Comparison of ENCODE assay signal across 8 cellular contexts in genomic region chr10:102673961-102674511, GRCh38. TPM values are rescaled to one million over a fixed set of nuclear protein-coding genes. Genes with fewer than 3 reads are reported as not detected.
DNase-seq lines count a peak whose midpoint lies in the region.

No MANE protein-coding gene starts in this region.

- WGBS in ectodermal cell, 2 experiments: 16 to 21% methylated on average over 18 of the region's 18 CpGs

- H3K27ac ChIP-seq in CD8-positive, alpha-beta memory T cell (ENCODE audit: low read depth, low read length): peak overlapping the region; percentile 25
- peak overlapping the region; percentile 93 for H3K27ac ChIP-seq in ectodermal cell (ENCODE audit: insufficient read depth, low read depth, low read length, poor library complexity, severe bottlenecking)

- peaks cover 35 to 59% (median 49%) of the 10 kb centered on the region in 3 donors for H3K4me1 Mint-ChIP-seq in CD8-positive, alpha-beta memory T cell
- H3K4me1 Mint-ChIP-seq in activated CD4-positive, alpha-beta memory T cell treated with anti-CD3 and anti-CD28 coated beads for 36 hours (ENCODE audit: low read depth): peaks cover 33% of the 10 kb centered on the region

- no peaks in the 10 kb centered on the region for H3K9me3 ChIP-seq in CD8-positive, alpha-beta memory T cell (ENCODE audit: low read length)
- H3K9me3 ChIP-seq in ectodermal cell (ENCODE audit: control insufficient read depth, low read length): no peaks in the 10 kb centered on the region
- H3K9me3 ChIP-seq in MG63: no peaks in the 10 kb centered on the region

- H3K27me3 Mint-ChIP-seq in CD8-positive, alpha-beta memory T cell: no peaks in the 10 kb centered on the region
- H3K27me3 Mint-ChIP-seq in activated CD4-positive, alpha-beta memory T cell treated with anti-CD3 and anti-CD28 coated beads for 36 hours: no peaks in the 10 kb centered on the region

- no peaks in the 10 kb centered on the region for H3K36me3 Mint-ChIP-seq in CD8-positive, alpha-beta memory T cell
- no peaks in the 10 kb centered on the region for H3K36me3 Mint-ChIP-seq in activated CD4-positive, alpha-beta memory T cell treated with anti-CD3 and anti-CD28 coated beads for 36 hours

- no peaks in the 10 kb centered on the region for H3K36me3 ChIP-seq in CD8-positive, alpha-beta memory T cell (ENCODE audit: insufficient read depth, low read length)
- H3K36me3 ChIP-seq in ectodermal cell (ENCODE audit: control insufficient read depth, insufficient read depth, low read length) (no peaks in the 10 kb centered on the region), MG63 (no peaks in the 10 kb centered on the region)

- POLR2A ChIA-PET in CD8-positive, alpha-beta memory T cell (lab: Charles Lee): interaction anchor here (1.0 to 3.4 kb wide), 4 partner anchors 13 to 40 kb away, joined by 4 to 36 read pairs (median 8); partner anchors contain the start of genes ARL3, SFXN2 and TRIM8
- POLR2A ChIA-PET in activated CD4-positive, alpha-beta memory T cell treated with anti-CD3 and anti-CD28 coated beads for 36 hours (lab: Charles Lee): interaction anchor here (1.0 to 3.0 kb wide), 4 partner anchors 13 to 40 kb away, joined by 4 to 17 read pairs (median 12); partner anchors contain the start of genes ARL3, SFXN2 and TRIM8

- no peaks in the 10 kb centered on the region for H3K27me3 ChIP-seq in CD8-positive, alpha-beta memory T cell (ENCODE audit: insufficient read depth, low read length, poor library complexity, severe bottlenecking)
- H3K27me3 ChIP-seq in ectodermal cell (ENCODE audit: control insufficient read depth, insufficient read depth, low read length, poor library complexity, severe bottlenecking) (no peaks in the 10 kb centered on the region), MG63 (no peaks in the 10 kb centered on the region)

- H3K4me3 Mint-ChIP-seq in CD8-positive, alpha-beta memory T cell: peak overlapping the region; percentile 45 to 88 (median 78)
- peak overlapping the region; percentile 64 for H3K4me3 Mint-ChIP-seq in activated CD4-positive, alpha-beta memory T cell treated with anti-CD3 and anti-CD28 coated beads for 36 hours

- H3K4me3 ChIP-seq in CD8-positive, alpha-beta memory T cell (ENCODE audit: low read length): peak overlapping the region; percentile 46
- H3K4me3 ChIP-seq in ectodermal cell (ENCODE audit: insufficient read depth, low read depth, low read length) (peak overlapping the region; percentile 10), MG63 (no peak overlapping the region)

- peaks cover 27% of the 10 kb centered on the region for H3K4me1 ChIP-seq in CD8-positive, alpha-beta memory T cell (ENCODE audit: insufficient read depth, low read length)
- peaks cover 80% of the 10 kb centered on the region for H3K4me1 ChIP-seq in ectodermal cell (ENCODE audit: control insufficient read depth, insufficient read depth, low read length)

- H3K27ac Mint-ChIP-seq in CD8-positive, alpha-beta memory T cell: peak overlapping the region; percentile 79 to 94 (median 92)
- H3K27ac Mint-ChIP-seq in activated CD4-positive, alpha-beta memory T cell treated with anti-CD3 and anti-CD28 coated beads for 36 hours: peak overlapping the region; percentile 34

- DNase-seq in CD8-positive, alpha-beta memory T cell: peak; percentile 37 to 91 (median 82)
- DNase-seq in KG1 (lab: John Stamatoyannopoulos, UW): peak; percentile 24
- peak; percentile 82 for DNase-seq in activated CD4-positive, alpha-beta memory T cell treated with anti-CD3 and anti-CD28 coated beads for 36 hours
- DNase-seq in lung microvascular endothelial cell (ENCODE audit: low read depth in 2 of 2): peak; percentile 28 to 53
- peak; percentile 47 for DNase-seq in stimulated activated CD4-positive, alpha-beta T cell treated with anti-CD3 and anti-CD28 coated beads, Interleukin-4, amount 100 ng/mL, for 1 hour
- DNase-seq in MG63: no peak
- no peak for DNase-seq in SIG-M5 (lab: John Stamatoyannopoulos, UW)

- CTCF ChIA-PET in CD8-positive, alpha-beta memory T cell (lab: Charles Lee): interaction anchor here (0.5 to 5.7 kb wide), 10 partner anchors 13 to 169 kb away, joined by 3 to 39 read pairs (median 4); partner anchors contain the start of gene TRIM8
- CTCF ChIA-PET in activated CD4-positive, alpha-beta memory T cell treated with anti-CD3 and anti-CD28 coated beads for 36 hours (lab: Charles Lee): interaction anchor here (0.6 to 2.8 kb wide), 7 partner anchors 9 to 171 kb away, joined by 3 to 16 read pairs (median 4); partner anchors contain the start of genes ACTR1A, ARL3, SFXN2 and SUFU

- no peaks in the 10 kb centered on the region for H3K9me3 Mint-ChIP-seq in CD8-positive, alpha-beta memory T cell
- H3K9me3 Mint-ChIP-seq in activated CD4-positive, alpha-beta memory T cell treated with anti-CD3 and anti-CD28 coated beads for 36 hours: no peaks in the 10 kb centered on the region

- intact Hi-C loops in activated CD4-positive, alpha-beta memory T cell treated with anti-CD3 and anti-CD28 coated beads for 36 hours (cut with micrococcal nuclease): loop anchor here (1.0 to 2.0 kb wide), 3 partner anchors 13 to 41 kb away; partner anchors contain the start of genes ARL3 and SFXN2

RNA-seq across cellular contexts. Expression of gene TRIM8, which starts 29.8 kb away (rescaled TPM):
- 10 to 100 TPM; 72.0 to 74.5 TPM for total RNA-seq in CD8-positive, alpha-beta memory T cell
- 63.9 TPM for polyA plus RNA-seq in CD8-positive, alpha-beta memory T cell
- total RNA-seq in activated CD4-positive, alpha-beta memory T cell treated with anti-CD3 and anti-CD28 coated beads for 36 hours: 10 to 100 TPM; 46.8 to 50.3 TPM
- polyA plus RNA-seq in ectodermal cell (2013, experiment 1 of 4): 61.1 TPM
- polyA plus RNA-seq in ectodermal cell (2013, experiment 2 of 4): 59.1 TPM
- polyA plus RNA-seq in ectodermal cell (2013, experiment 3 of 4): 48.5 TPM
- 46.9 TPM for polyA plus RNA-seq in ectodermal cell (2013, experiment 4 of 4)
- total RNA-seq in lung microvascular endothelial cell: 42.7 and 67.5 TPM in 2 replicates
- total RNA-seq in MG63 (2014; rRNA removed; shearing (Covaris generic); ENCODE audit: low replicate concordance): 27.8 and 40.9 TPM in 2 replicates

RNA-seq across cellular contexts. Expression of gene ARL3, which starts 40.2 kb away (rescaled TPM):
- 1 to 10 TPM; 8.7 TPM for total RNA-seq in CD8-positive, alpha-beta memory T cell
- 5.7 TPM for polyA plus RNA-seq in CD8-positive, alpha-beta memory T cell
- total RNA-seq in activated CD4-positive, alpha-beta memory T cell treated with anti-CD3 and anti-CD28 coated beads for 36 hours: 10 to 100 TPM; 10.1 to 11.1 TPM
- polyA plus RNA-seq in ectodermal cell (2013, experiment 1 of 4): 33.9 TPM
- polyA plus RNA-seq in ectodermal cell (2013, experiment 2 of 4): 36.4 TPM
- polyA plus RNA-seq in ectodermal cell (2013, experiment 3 of 4): 32.3 TPM
- 36.7 TPM for polyA plus RNA-seq in ectodermal cell (2013, experiment 4 of 4)
- total RNA-seq in lung microvascular endothelial cell: 2.8 and 3.9 TPM in 2 replicates
- 2.3 and 6.6 TPM in 2 replicates for total RNA-seq in MG63 (2014; rRNA removed; shearing (Covaris generic); ENCODE audit: low replicate concordance)

RNA-seq across cellular contexts. Expression of gene SFXN2, which starts 40.4 kb away (rescaled TPM):
- total RNA-seq in CD8-positive, alpha-beta memory T cell: 10 to 100 TPM; 27.6 to 30.6 TPM
- polyA plus RNA-seq in CD8-positive, alpha-beta memory T cell: 10.1 TPM
- total RNA-seq in activated CD4-positive, alpha-beta memory T cell treated with anti-CD3 and anti-CD28 coated beads for 36 hours: 10 to 100 TPM; 14.7 to 17.8 TPM
- 22.1 TPM for polyA plus RNA-seq in ectodermal cell (2013, experiment 1 of 4)
- polyA plus RNA-seq in ectodermal cell (2013, experiment 2 of 4): 20.1 TPM
- 9.4 TPM for polyA plus RNA-seq in ectodermal cell (2013, experiment 3 of 4)
- 11.0 TPM for polyA plus RNA-seq in ectodermal cell (2013, experiment 4 of 4)
- 2.8 and 5.0 TPM in 2 replicates for total RNA-seq in lung microvascular endothelial cell
- 0.96 and 6.7 TPM in 2 replicates for total RNA-seq in MG63 (2014; rRNA removed; shearing (Covaris generic); ENCODE audit: low replicate concordance)

Comparison
In these comparisons a context has a peak if more than half of its experiments do, and no peak if none do; other contexts are left out.
1. DNase-seq: peak in CD8-positive, alpha-beta memory T cell (5 of 5), KG1 (single experiment), activated CD4-positive, alpha-beta memory T cell treated with anti-CD3 and anti-CD28 coated beads for 36 hours (single experiment), lung microvascular endothelial cell (2 of 2) and stimulated activated CD4-positive, alpha-beta T cell treated with anti-CD3 and anti-CD28 coated beads, Interleukin-4, amount 100 ng/mL, for 1 hour (single experiment); none in MG63 (single experiment) and SIG-M5 (single experiment).